Comparison of ENCODE assay signal across 8 cellular contexts in the genomic region with DNA sequence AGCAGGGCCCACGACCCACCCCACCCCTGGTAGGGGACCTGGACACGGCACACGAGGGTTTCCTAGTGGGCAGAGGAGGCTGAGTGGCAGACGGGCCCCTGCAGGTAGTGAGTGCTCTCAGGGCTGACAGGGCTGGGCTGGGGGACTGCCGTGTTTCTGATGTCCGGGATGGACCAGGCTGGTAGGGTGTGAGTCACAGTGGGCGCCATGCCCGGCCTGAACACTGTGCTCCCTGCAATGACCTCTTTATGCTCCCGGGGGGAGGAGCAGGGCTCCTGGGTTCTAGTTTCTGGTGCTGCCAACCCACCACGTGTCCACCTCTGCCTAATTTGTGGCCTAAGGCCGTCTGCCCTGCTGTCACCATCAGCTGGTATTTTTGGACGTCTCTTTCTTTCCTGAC. TPM values are rescaled to one million over a fixed set of nuclear protein-coding genes. Genes with fewer than 3 reads are reported as not detected.
DNase-seq lines count a peak whose midpoint lies in the region; ATAC-seq and TF ChIP-seq lines count a peak whose summit lies in the region.

No MANE protein-coding gene starts in this region.

- peak overlapping the region; percentile 64 for H3K27ac ChIP-seq in C4-2B
- peak overlapping the region; percentile 46 to 74 (median 56) for H3K27ac ChIP-seq in Peyer's patch
- H3K27ac ChIP-seq in esophagus muscularis mucosa (replicated peaks in 1 of 4): peak overlapping the region; percentile 82 to 92 (median 86)
- H3K27ac ChIP-seq in muscle layer of duodenum (ENCODE audit: low read length): peak overlapping the region; percentile 60

- ATAC-seq in HG02973 (IDR thresholded peaks at IDR 0.05; ENCODE audit: unreplicated experiment) (no peak), GM18867 (IDR thresholded peaks at IDR 0.05; ENCODE audit: unreplicated experiment) (no peak)

- TF ChIP-seq CTCF in C4-2B (conservative IDR thresholded peaks at IDR 0.05) (no peak), Peyer's patch (IDR thresholded peaks at IDR 0.05) (no peak), esophagus muscularis mucosa (IDR thresholded peaks at IDR 0.05) (no peak)

- WGBS in esophagus muscularis mucosa: 5% methylated on average over 4 of the region's 12 CpGs

- H3K36me3 ChIP-seq in Peyer's patch (no peaks in the 10 kb centered on the region), esophagus muscularis mucosa (peaks cover 7 to 18% (median 17%) of the 10 kb centered on the region in 4 donors), muscle layer of duodenum (ENCODE audit: control insufficient read depth in 1 of 2, insufficient read depth in 2 of 2, low read length in 2 of 2) (peaks cover 5 to 15% of the 10 kb centered on the region in 2 donors)

- peaks cover 0 to 26% (median 0%) of the 10 kb centered on the region in 4 donors for H3K4me1 ChIP-seq in Peyer's patch
- peaks cover 73 to 83% (median 77%) of the 10 kb centered on the region in 4 donors for H3K4me1 ChIP-seq in esophagus muscularis mucosa
- H3K4me1 ChIP-seq in muscle layer of duodenum (ENCODE audit: control insufficient read depth in 1 of 2, insufficient read depth in 2 of 2, low read length in 2 of 2): peaks cover 12 to 49% of the 10 kb centered on the region in 2 donors

- H3K27me3 ChIP-seq in Peyer's patch (no peaks in the 10 kb centered on the region), esophagus muscularis mucosa (no peaks in the 10 kb centered on the region), muscle layer of duodenum (ENCODE audit: low read depth, low read length) (no peaks in the 10 kb centered on the region)

- intact Hi-C loops in esophagus muscularis mucosa (cut with DNase I): no loop called here

- peak in 2 of 3 donors; percentile 19 to 59 for DNase-seq in Peyer's patch
- DNase-seq in esophagus muscularis mucosa (ENCODE audit: extremely low spot score): no peak
- DNase-seq in SK-N-DZ (ENCODE audit: low spot score): no peak
- no peak for DNase-seq in activated naive CD4-positive, alpha-beta T cell treated with Interleukin-2 at 50 U/mL for 16 hours

- H3K9me3 ChIP-seq in Peyer's patch: no peaks in the 10 kb centered on the region
- H3K9me3 ChIP-seq in esophagus muscularis mucosa: no peaks in the 10 kb centered on the region
- no peaks in the 10 kb centered on the region for H3K9me3 ChIP-seq in muscle layer of duodenum (ENCODE audit: control insufficient read depth in 1 of 2, low read length in 2 of 2)

- H3K4me3 ChIP-seq in Peyer's patch: peak overlapping the region in 3 of 4 donors; percentile 15 to 42 (median 38)
- peak overlapping the region; percentile 50 to 69 (median 54) for H3K4me3 ChIP-seq in esophagus muscularis mucosa
- peak overlapping the region; percentile 23 to 51 for H3K4me3 ChIP-seq in muscle layer of duodenum (ENCODE audit: low read depth in 1 of 2, low read length in 2 of 2)

- no peak for TF ChIP-seq EP300 in esophagus muscularis mucosa (IDR thresholded peaks at IDR 0.05)

- TF ChIP-seq POLR2A in Peyer's patch (IDR thresholded peaks at IDR 0.05) (no peak), esophagus muscularis mucosa (IDR thresholded peaks at IDR 0.05; ENCODE audit: low read depth) (no peak)

RNA-seq across cellular contexts. Expression of a gene that starts 26.3 kb away (rescaled TPM):
- 10 to 100 TPM in 2 of 4 donors, 1 to 10 TPM in 1, under 1 TPM in 1; 0.88 to 36.3 (median 8.9) TPM for total RNA-seq in Peyer's patch
- total RNA-seq in esophagus muscularis mucosa: 100 to 1,000 TPM in 2 of 4 donors, 10 to 100 TPM in 2; 58.6 to 150 (median 104) TPM
- polyA plus RNA-seq in SK-N-DZ (2014; cell fraction: cytosol; rRNA removed): 18.2 and 21.7 TPM in 2 replicates
- polyA plus RNA-seq in SK-N-DZ (2014; cell fraction: nucleus; rRNA removed): 20.8 and 21.0 TPM in 2 replicates

Comparison
In these comparisons a context has a peak if more than half of its experiments do, and no peak if none do; other contexts are left out.
1. DNase-seq: peak in Peyer's patch (2 of 3); none in esophagus muscularis mucosa (single experiment), SK-N-DZ (single experiment) and activated naive CD4-positive, alpha-beta T cell treated with Interleukin-2 at 50 U/mL for 16 hours (single experiment).
2. Peak in every context shown above with its lines, with median percentiles within 50 percentile points of each other: H3K27ac ChIP-seq and H3K4me3 ChIP-seq.